ENCODE assay signal across 18 cellular contexts in the genomic region with DNA sequence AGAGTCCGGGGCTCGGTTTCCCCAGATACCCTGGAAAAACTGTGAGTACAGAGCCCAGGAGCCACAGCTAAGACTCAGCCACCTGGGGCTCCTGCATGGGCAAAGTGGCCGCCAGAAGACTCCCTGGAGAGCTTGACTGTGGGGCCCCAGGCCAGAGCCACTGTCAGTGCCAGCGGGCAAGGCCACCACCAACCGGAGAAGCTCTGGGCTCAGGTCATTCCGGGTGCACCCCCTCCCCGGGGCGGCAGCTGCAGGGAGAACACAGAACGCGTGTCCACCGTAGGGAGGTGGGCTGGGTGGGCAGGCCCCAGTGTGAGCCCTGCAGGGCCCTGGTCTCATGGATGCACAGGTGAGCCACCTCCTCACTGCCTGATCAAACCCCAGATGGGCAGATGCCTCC. TPM values are rescaled to one million over a fixed set of nuclear protein-coding genes. Genes with fewer than 3 reads are reported as not detected.
DNase-seq lines count a peak whose midpoint lies in the region; ATAC-seq and TF ChIP-seq lines count a peak whose summit lies in the region.
"Had no signal": no experiment of that assay in that cellular context is flagged by ENCODE, and none has a peak within 500 bp of the region (broad histone marks: within the 10 kb centered on the region; RNA-seq: fewer than 3 reads in every experiment).

No MANE protein-coding gene starts in this region.

- H3K4me3 Mint-ChIP-seq in progenitor cell of endocrine pancreas (ENCODE audit: low read depth): no peak overlapping the region
- H3K4me3 Mint-ChIP-seq: T-helper 17 cell had no signal

- H3K9me3 Mint-ChIP-seq in progenitor cell of endocrine pancreas (ENCODE audit: low read depth): no peaks in the 10 kb centered on the region
- H3K9me3 Mint-ChIP-seq: activated naive CD4-positive, alpha-beta T cell treated with anti-CD3 and anti-CD28 coated beads, Interleukin-2, amount 50 U/mL, for 72 hours had no signal

- ATAC-seq in HG03095 (IDR thresholded peaks at IDR 0.05; ENCODE audit: unreplicated experiment) (no peak), GM21825 (IDR thresholded peaks at IDR 0.05; ENCODE audit: unreplicated experiment) (no peak)
- ATAC-seq: activated naive CD4-positive, alpha-beta T cell treated with anti-CD3 and anti-CD28 coated beads, Interleukin-2, amount 50 U/mL, for 72 hours; body of pancreas; left colon; T-helper 17 cell had no signal

- no peaks in the 10 kb centered on the region for H3K36me3 Mint-ChIP-seq in progenitor cell of endocrine pancreas (ENCODE audit: insufficient read depth)
- H3K36me3 Mint-ChIP-seq: activated naive CD4-positive, alpha-beta T cell treated with anti-CD3 and anti-CD28 coated beads, Interleukin-2, amount 50 U/mL, for 72 hours had no signal

- no peak for TF ChIP-seq EP300 in esophagus muscularis mucosa (IDR thresholded peaks at IDR 0.05)

- no peak for TF ChIP-seq CTCF in esophagus muscularis mucosa (IDR thresholded peaks at IDR 0.05)
- no peak for TF ChIP-seq CTCF in progenitor cell of endocrine pancreas (IDR thresholded peaks at IDR 0.05; ENCODE audit: unreplicated experiment)

- no peaks in the 10 kb centered on the region for H3K36me3 ChIP-seq in esophagus muscularis mucosa

- H3K4me1 Mint-ChIP-seq in progenitor cell of endocrine pancreas (ENCODE audit: low read depth): peaks cover 13% of the 10 kb centered on the region
- H3K4me1 Mint-ChIP-seq: T-helper 17 cell had no signal

- peaks cover 45% of the 10 kb centered on the region for H3K27me3 Mint-ChIP-seq in progenitor cell of endocrine pancreas

- H3K9me3 ChIP-seq in esophagus muscularis mucosa: no peaks in the 10 kb centered on the region
- H3K9me3 ChIP-seq: body of pancreas had no signal

- DNase-seq in AG08396 (ENCODE audit: low spot score): peak; percentile 4
- peak; percentile 53 for DNase-seq in D341Med (ENCODE audit: low spot score)
- peak; percentile 70 for DNase-seq in esophagus muscularis mucosa (ENCODE audit: extremely low spot score)
- peak; percentile 4 for DNase-seq in progenitor cell of endocrine pancreas (ENCODE audit: low spot score, unreplicated experiment)
- DNase-seq in stimulated activated CD4-positive, alpha-beta T cell treated with anti-CD3 and anti-CD28 coated beads, Interleukin-4, amount 100 ng/mL, for 4 hours: no peak
- DNase-seq: activated CD4-positive, CD25-positive, alpha-beta regulatory T cell; cortex of kidney; foreskin fibroblast; KBM-7; NCI-H1092; NCI-H2107; NCI-H526 treated with DMSO at 0.1 percent for 48 hours; T-helper 17 cell had no signal

- intact Hi-C loops in esophagus muscularis mucosa (cut with DNase I): no loop called here

- no peak overlapping the region for H3K4me3 ChIP-seq in esophagus muscularis mucosa
- H3K4me3 ChIP-seq: body of pancreas had no signal

- 93% methylated on average over 10 of the region's 11 CpGs for WGBS in esophagus muscularis mucosa

- H3K27me3 ChIP-seq in esophagus muscularis mucosa: peaks cover 0 to 36% (median 0%) of the 10 kb centered on the region in 4 donors
- H3K27me3 ChIP-seq: body of pancreas had no signal

- H3K4me1 ChIP-seq in esophagus muscularis mucosa: no peaks in the 10 kb centered on the region
- H3K4me1 ChIP-seq: body of pancreas had no signal

- TF ChIP-seq POLR2A in esophagus muscularis mucosa (IDR thresholded peaks at IDR 0.05; ENCODE audit: low read depth): no peak

- no peak overlapping the region for H3K27ac ChIP-seq in esophagus muscularis mucosa (replicated peaks in 1 of 4)
- H3K27ac ChIP-seq: body of pancreas had no signal

- no peak overlapping the region for H3K27ac Mint-ChIP-seq in progenitor cell of endocrine pancreas
- H3K27ac Mint-ChIP-seq: activated naive CD4-positive, alpha-beta T cell treated with anti-CD3 and anti-CD28 coated beads, Interleukin-2, amount 50 U/mL, for 72 hours; T-helper 17 cell had no signal

RNA-seq across cellular contexts. Expression of a gene that starts 22.3 kb away (rescaled TPM):
- total RNA-seq in esophagus muscularis mucosa: 10 to 100 TPM in 3 of 4 donors, 1 to 10 TPM in 1; 3.4 to 43.8 (median 17.2) TPM
- total RNA-seq in progenitor cell of endocrine pancreas: 0.62 and 1.0 TPM in 2 replicates
- total RNA-seq: activated naive CD4-positive, alpha-beta T cell treated with anti-CD3 and anti-CD28 coated beads, Interleukin-2, amount 50 U/mL, for 72 hours had no signal

Comparison
In these comparisons a context has a peak if more than half of its experiments do, and no peak if none do; other contexts are left out.
1. DNase-seq: peak in AG08396 (single experiment), D341Med (single experiment), esophagus muscularis mucosa (single experiment) and progenitor cell of endocrine pancreas (single experiment); none in stimulated activated CD4-positive, alpha-beta T cell treated with anti-CD3 and anti-CD28 coated beads, Interleukin-4, amount 100 ng/mL, for 4 hours (0 of 2).